Comparison of ENCODE assay signal across 21 cellular contexts in the genomic region with DNA sequence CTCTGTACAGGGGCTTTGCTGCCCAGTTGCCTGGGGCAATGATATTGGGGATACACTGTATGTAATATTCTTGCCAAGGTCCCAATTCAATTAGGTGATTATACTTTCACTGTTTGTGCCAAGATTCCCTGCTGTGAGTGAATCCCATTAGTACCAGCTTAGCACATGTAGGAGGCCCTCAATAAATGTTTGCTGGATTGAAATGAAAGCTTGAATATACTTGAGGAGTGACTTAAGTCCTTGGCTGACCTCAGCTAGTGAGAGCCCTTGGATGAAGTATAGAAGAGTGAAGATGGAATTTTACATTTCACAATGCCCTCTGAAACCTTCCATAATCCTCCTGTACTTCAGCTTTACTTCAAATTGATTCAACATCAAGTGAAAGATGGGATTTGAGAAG.
DNase-seq lines count a peak whose midpoint lies in the region; ATAC-seq and TF ChIP-seq lines count a peak whose summit lies in the region.
"Had no signal": no experiment of that assay in that cellular context is flagged by ENCODE, and none has a peak within 500 bp of the region (broad histone marks: within the 10 kb centered on the region; RNA-seq: fewer than 3 reads in every experiment).

No MANE protein-coding gene starts in this region.

- H3K27ac ChIP-seq in right cardiac atrium (ENCODE audit: low read length) (peak overlapping the region; percentile 13), heart left ventricle (peak overlapping the region in 5 of 12 donors; percentile 5 to 39 (median 18))
- H3K27ac ChIP-seq: BLaER1 had no signal

- peaks cover 5% of the 10 kb centered on the region for H3K9me3 Mint-ChIP-seq in nephron

- no peak for ATAC-seq in right cardiac atrium
- no peak for ATAC-seq in heart left ventricle
- ATAC-seq: HepG2, K562 had no signal

- no peaks in the 10 kb centered on the region for H3K36me3 ChIP-seq in heart left ventricle
- H3K36me3 ChIP-seq: BLaER1, MG63 had no signal

- no peak for TF ChIP-seq POLR2A in heart left ventricle (IDR thresholded peaks at IDR 0.05)

- no peak for DNase-seq in right cardiac atrium
- no peak for DNase-seq in heart left ventricle
- peak; percentile 78 for DNase-seq in amniotic epithelial cell (ENCODE audit: low read depth)
- DNase-seq in NCI-H1417 treated with DMSO at 0.1 percent for 48 hours (lab: John Stamatoyannopoulos, UW): no peak
- no peak for DNase-seq in RPMI8226
- DNase-seq in NCI-H345 (lab: John Stamatoyannopoulos, UW): no peak
- DNase-seq: CD4-positive, alpha-beta T cell; COR-L47; DMS53; GDM1; MG63; NCI-H1436 treated with DMSO at 0.1 percent for 48 hours; NCI-H2081; NCI-H2171; NCI-H524 treated with DMSO at 0.1 percent for 48 hours; OCI-M1; Right ventricle myocardium superior had no signal

- H3K27ac Mint-ChIP-seq in nephron: peak overlapping the region in 2 of 3 experiments; percentile 70 to 73
- H3K27ac Mint-ChIP-seq: CD4-positive, alpha-beta T cell had no signal

- H3K4me3 ChIP-seq in right cardiac atrium (ENCODE audit: low read length): no peak overlapping the region
- no peak overlapping the region for H3K4me3 ChIP-seq in heart left ventricle
- H3K4me3 ChIP-seq: BLaER1, K562, MG63 had no signal

- H3K27me3 ChIP-seq in right cardiac atrium (ENCODE audit: control insufficient read depth, insufficient read depth): no peaks in the 10 kb centered on the region
- H3K27me3 ChIP-seq in heart left ventricle: no peaks in the 10 kb centered on the region
- H3K27me3 ChIP-seq: BLaER1, MG63 had no signal

- H3K9me3 ChIP-seq in right cardiac atrium (ENCODE audit: control insufficient read depth, low read length): no peaks in the 10 kb centered on the region
- H3K9me3 ChIP-seq in heart left ventricle: peaks cover 0 to 5% (median 0%) of the 10 kb centered on the region in 12 donors
- H3K9me3 ChIP-seq: BLaER1, MG63 had no signal

- TF ChIP-seq CTCF in heart left ventricle (IDR thresholded peaks at IDR 0.05) (no peak), nephron (IDR thresholded peaks at IDR 0.05; ENCODE audit: unreplicated experiment in 3 of 3) (no peak)

- no peaks in the 10 kb centered on the region for H3K36me3 Mint-ChIP-seq in nephron (ENCODE audit: low read depth)

- H3K4me1 Mint-ChIP-seq in nephron: peaks cover 12% of the 10 kb centered on the region

- no peak overlapping the region for H3K4me3 Mint-ChIP-seq in nephron
- H3K4me3 Mint-ChIP-seq: CD4-positive, alpha-beta T cell had no signal

- peaks cover 6% of the 10 kb centered on the region for H3K27me3 Mint-ChIP-seq in nephron (ENCODE audit: low read depth)
- H3K27me3 Mint-ChIP-seq: CD4-positive, alpha-beta T cell had no signal

- intact Hi-C loops in right cardiac atrium (cut with DNase I) (loop anchor here in 2 of 4 donors (5.0 to 10.0 kb wide), 2 partner anchors 193 to 290 kb away; no protein-coding TSS in a partner anchor), heart left ventricle (cut with DNase I) (loop anchor here in 3 of 10 donors (5.0 to 10.0 kb wide), 3 partner anchors 73 to 433 kb away; no protein-coding TSS in a partner anchor)

- peaks cover 4% of the 10 kb centered on the region for H3K4me1 ChIP-seq in right cardiac atrium (ENCODE audit: control insufficient read depth, insufficient read depth, low read length)
- H3K4me1 ChIP-seq in heart left ventricle: peaks cover 0 to 33% (median 11%) of the 10 kb centered on the region in 12 donors
- H3K4me1 ChIP-seq: BLaER1 had no signal
